Comparison of ENCODE assay signal across 10 cellular contexts in the genomic region with DNA sequence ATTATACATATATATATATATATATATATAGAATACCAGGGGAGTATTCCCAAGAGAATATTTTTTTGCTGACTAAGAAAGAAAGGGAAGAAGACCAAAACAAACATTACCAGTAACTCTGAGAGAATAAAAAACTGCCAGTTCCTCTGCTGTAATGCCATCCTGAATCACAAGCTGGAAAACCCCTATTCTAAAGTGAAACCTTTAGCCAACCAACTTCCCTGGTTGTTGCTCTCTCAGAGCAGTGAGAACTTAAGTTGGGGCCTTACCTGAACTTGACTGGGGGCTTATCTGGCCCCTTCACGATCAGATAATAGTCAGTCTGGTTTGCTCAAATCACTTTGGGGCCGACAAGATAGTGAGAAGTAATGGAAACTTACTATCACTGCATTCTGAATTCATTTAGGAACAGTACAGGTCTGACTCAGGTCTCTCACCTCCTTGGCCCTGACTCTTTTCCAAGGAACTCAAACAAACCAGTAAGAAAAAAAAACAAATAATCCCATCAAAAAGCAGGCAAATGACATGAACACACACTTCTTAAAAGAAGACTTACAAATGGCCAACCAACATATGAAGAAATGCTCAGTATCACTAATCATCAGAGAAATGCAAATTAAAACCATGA.
DNase-seq lines count a peak whose midpoint lies in the region; ATAC-seq and TF ChIP-seq lines count a peak whose summit lies in the region.
"Had no signal": no experiment of that assay in that cellular context is flagged by ENCODE, and none has a peak within 500 bp of the region (broad histone marks: within the 10 kb centered on the region; RNA-seq: fewer than 3 reads in every experiment).

No MANE protein-coding gene starts in this region.

- H3K27me3 ChIP-seq in left lung = no peaks in the 10 kb centered on the region
- H3K27me3 ChIP-seq: right atrium auricular region had no signal

- H3K4me1 ChIP-seq in left lung = peaks cover 0 to 5% of the 10 kb centered on the region in 2 donors
- H3K4me1 ChIP-seq: right atrium auricular region had no signal

- intact Hi-C loops in activated CD8-positive, alpha-beta T cell treated with anti-CD3 and anti-CD28 coated beads for 36 hours (cut with micrococcal nuclease) = loop anchor here (5.0 to 10.0 kb wide), 3 partner anchors 54 to 217 kb away; no protein-coding TSS in a partner anchor
- intact Hi-C loops in left lung (cut with DNase I) = loop anchor here in 1 of 2 donors (10.0 kb wide), 1 partner anchor 214 kb away; no protein-coding TSS in a partner anchor

- no peaks in the 10 kb centered on the region for H3K9me3 ChIP-seq in left lung
- H3K9me3 ChIP-seq: right atrium auricular region had no signal

- POLR2A ChIA-PET in activated CD8-positive, alpha-beta T cell treated with anti-CD3 and anti-CD28 coated beads for 36 hours (lab: Charles Lee) = interaction anchor here (0.7 to 1.6 kb wide), 4 partner anchors 20 to 171 kb away, joined by 3 to 6 read pairs (median 4); a partner anchor contains a TSS

- H3K9me3 Mint-ChIP-seq in activated CD8-positive, alpha-beta T cell treated with anti-CD3 and anti-CD28 coated beads for 36 hours = no peaks in the 10 kb centered on the region

- CTCF ChIA-PET in activated CD8-positive, alpha-beta T cell treated with anti-CD3 and anti-CD28 coated beads for 36 hours (lab: Charles Lee) = interaction anchor here (1.2 to 1.6 kb wide), 3 partner anchors 56 to 122 kb away, joined by 3 to 5 read pairs (median 3); no protein-coding TSS in a partner anchor

- peak overlapping the region; percentile 91 for H3K27ac Mint-ChIP-seq in activated CD8-positive, alpha-beta T cell treated with anti-CD3 and anti-CD28 coated beads for 36 hours

- peak overlapping the region in 1 of 2 donors; percentile 48 for H3K27ac ChIP-seq in left lung
- H3K27ac ChIP-seq: right atrium auricular region had no signal

- H3K36me3 ChIP-seq in left lung = no peaks in the 10 kb centered on the region
- H3K36me3 ChIP-seq: right atrium auricular region had no signal

- TF ChIP-seq CTCF in GM10266 (IDR thresholded peaks at IDR 0.05; ENCODE audit: control insufficient read depth, insufficient read depth, low read depth, missing control alignments) (no peak), left lung (IDR thresholded peaks at IDR 0.05) (no peak)
- no peak for TF ChIP-seq CTCF in activated CD8-positive, alpha-beta T cell treated with anti-CD3 and anti-CD28 coated beads for 36 hours (IDR thresholded peaks at IDR 0.05)

- H3K4me1 Mint-ChIP-seq in activated CD8-positive, alpha-beta T cell treated with anti-CD3 and anti-CD28 coated beads for 36 hours (ENCODE audit: low read depth) = peaks cover 57% of the 10 kb centered on the region

- H3K4me3 ChIP-seq in left lung = no peak overlapping the region
- H3K4me3 ChIP-seq: right atrium auricular region had no signal

- peaks cover 22% of the 10 kb centered on the region for H3K36me3 Mint-ChIP-seq in activated CD8-positive, alpha-beta T cell treated with anti-CD3 and anti-CD28 coated beads for 36 hours (ENCODE audit: low read depth)

- DNase-seq in GM10266 (ENCODE audit: extremely low spot score) (peak; percentile 3), left lung (no peak), NCI-H524 (lab: John Stamatoyannopoulos, UW) (no peak), foreskin melanocyte (no peak), occipital lobe (lab: John Stamatoyannopoulos, UW) (no peak)
- DNase-seq in activated CD8-positive, alpha-beta T cell treated with anti-CD3 and anti-CD28 coated beads for 36 hours = peak; percentile 30
- DNase-seq: activated CD8-positive, alpha-beta memory T cell treated with anti-CD3 and anti-CD28 coated beads, Interleukin-2, amount 50 U/mL, for 48 hours had no signal

- H3K27me3 Mint-ChIP-seq in activated CD8-positive, alpha-beta T cell treated with anti-CD3 and anti-CD28 coated beads for 36 hours = no peaks in the 10 kb centered on the region

- no peak overlapping the region for H3K4me3 Mint-ChIP-seq in activated CD8-positive, alpha-beta T cell treated with anti-CD3 and anti-CD28 coated beads for 36 hours

- ATAC-seq in HG02610 (IDR thresholded peaks at IDR 0.05; ENCODE audit: unreplicated experiment) = peak; percentile 52
- ATAC-seq in activated CD8-positive, alpha-beta T cell treated with anti-CD3 and anti-CD28 coated beads for 36 hours = peak; percentile 74
- ATAC-seq in left lung = peak; percentile 34
- no peak for ATAC-seq in HG03280 (IDR thresholded peaks at IDR 0.05; ENCODE audit: unreplicated experiment)

Comparison
In these comparisons a context has a peak if more than half of its experiments do, and no peak if none do; other contexts are left out.
1. DNase-seq: peak in GM10266 (single experiment) and activated CD8-positive, alpha-beta T cell treated with anti-CD3 and anti-CD28 coated beads for 36 hours (single experiment); none in left lung (0 of 2), NCI-H524 (0 of 2), foreskin melanocyte (single experiment) and occipital lobe (single experiment).